25 cellular contexts compared by ENCODE assay signal in the genomic region with DNA sequence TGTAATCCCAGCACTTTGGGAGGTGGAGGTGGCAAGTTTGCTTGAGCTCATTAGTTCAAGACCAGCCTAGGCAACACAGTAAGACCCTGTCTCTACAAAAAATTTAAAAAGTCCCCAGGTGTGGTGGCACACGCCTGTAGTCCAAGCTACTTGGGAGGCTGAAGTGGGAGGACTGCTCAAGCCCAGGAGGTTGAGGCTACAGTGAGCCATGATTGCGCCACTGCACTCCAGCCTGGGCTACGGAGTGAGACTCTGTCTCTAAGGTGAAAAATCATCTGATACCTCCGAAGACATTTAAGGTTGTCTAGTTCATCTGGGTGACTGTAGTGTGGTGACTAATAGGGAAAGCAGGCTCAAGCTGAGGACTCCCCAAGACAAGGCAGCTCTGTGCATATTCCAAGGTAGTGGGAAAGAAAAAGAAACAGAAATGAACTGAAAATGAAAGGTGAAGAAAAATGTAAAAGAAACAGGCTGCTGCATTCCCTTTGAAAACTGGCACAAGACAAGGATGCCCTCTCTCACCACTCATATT. TPM values are rescaled to one million over a fixed set of nuclear protein-coding genes. Genes with fewer than 3 reads are reported as not detected.
DNase-seq lines count a peak whose midpoint lies in the region; ATAC-seq and FAIRE-seq lines count a peak whose summit lies in the region.
"Had no signal": no experiment of that assay in that cellular context is flagged by ENCODE, and none has a peak within 500 bp of the region (broad histone marks: within the 10 kb centered on the region; RNA-seq: fewer than 3 reads in every experiment).

No MANE protein-coding gene starts in this region.

- H3K9me3 ChIP-seq in CD4-positive, CD25-positive, alpha-beta regulatory T cell (ENCODE audit: control insufficient read depth in 2 of 2, low read length in 2 of 2), result no peaks in the 10 kb centered on the region
- H3K9me3 ChIP-seq: ascending aorta, sigmoid colon, SJCRH30 had no signal

- H3K27me3 Mint-ChIP-seq in CD4-positive, CD25-positive, alpha-beta regulatory T cell, result no peaks in the 10 kb centered on the region

- H3K27ac ChIP-seq in CD4-positive, CD25-positive, alpha-beta regulatory T cell (ENCODE audit: insufficient read depth, low read length, poor library complexity, severe bottlenecking), result no peak overlapping the region
- H3K27ac ChIP-seq: ascending aorta, HL-60, left ventricle myocardium inferior, sigmoid colon, SJCRH30 had no signal

- no peaks in the 10 kb centered on the region for H3K4me1 ChIP-seq in CD4-positive, CD25-positive, alpha-beta regulatory T cell (ENCODE audit: control insufficient read depth, insufficient read depth, low read length, poor library complexity, severe bottlenecking)
- H3K4me1 ChIP-seq: SJCRH30 had no signal

- DNase-seq in CD4-positive, CD25-positive, alpha-beta regulatory T cell, result no peak
- DNase-seq in HCEC 1CT (peak; percentile 29), amniotic epithelial cell (ENCODE audit: low read depth) (peak; percentile 49), glomerular visceral epithelial cell (ENCODE audit: extremely low spot score) (peak; percentile 45), SW480 (ENCODE audit: low spot score) (no peak), frontal cortex (ENCODE audit: low spot score in 2 of 2) (no peak)
- no peak for DNase-seq in activated CD8-positive, alpha-beta memory T cell treated with anti-CD3 and anti-CD28 coated beads, Interleukin-2, amount 50 U/mL, for 4 hours
- DNase-seq: activated CD4-positive, CD25-positive, alpha-beta regulatory T cell; activated gamma-delta T cell treated with Interleukin-2 at 50 U/mL for 16 hours; COR-L47; KG1; left ventricle myocardium inferior; NCI-H1092 treated with DMSO at 0.1 percent for 48 hours; NCI-H2081; NCI-H510A; nucleus accumbens; sigmoid colon; SJCRH30; stimulated activated CD4-positive, alpha-beta T cell treated with anti-CD3 and anti-CD28 coated beads, Interleukin-2, amount 100 ng/mL, for 48 hours had no signal

- H3K27ac Mint-ChIP-seq in CD4-positive, CD25-positive, alpha-beta regulatory T cell, result peak overlapping the region in 2 of 3 donors; percentile 12 to 52
- H3K27ac Mint-ChIP-seq: T-helper 2 cell treated with Interferon-gamma antibody and Interleukin-4, amounts not matched to agents 5 μg/mL and 100 μg/mL, for 36 hours had no signal

- no peak for ATAC-seq in CD4-positive, CD25-positive, alpha-beta regulatory T cell (ENCODE audit: low read depth in 2 of 2)

- H3K9me3 Mint-ChIP-seq in CD4-positive, CD25-positive, alpha-beta regulatory T cell, result peaks cover 0 to 6% (median 0%) of the 10 kb centered on the region in 7 donors

- FAIRE-seq in frontal cortex (lab: Jason Lieb, UNC), result no peak
- FAIRE-seq: GM19239, H54, urothelium cell line had no signal

- H3K36me3 Mint-ChIP-seq in CD4-positive, CD25-positive, alpha-beta regulatory T cell, result peaks cover 23% of the 10 kb centered on the region

- H3K4me1 Mint-ChIP-seq in CD4-positive, CD25-positive, alpha-beta regulatory T cell, result peaks cover 40 to 64% (median 43%) of the 10 kb centered on the region in 4 donors

- no peaks in the 10 kb centered on the region for H3K36me3 ChIP-seq in CD4-positive, CD25-positive, alpha-beta regulatory T cell (ENCODE audit: control insufficient read depth, insufficient read depth, low read length)
- H3K36me3 ChIP-seq: ascending aorta, left ventricle myocardium inferior, sigmoid colon, SJCRH30 had no signal

- no peaks in the 10 kb centered on the region for H3K27me3 ChIP-seq in CD4-positive, CD25-positive, alpha-beta regulatory T cell (ENCODE audit: control insufficient read depth, insufficient read depth, low read length)
- H3K27me3 ChIP-seq: ascending aorta, sigmoid colon, SJCRH30 had no signal

- H3K4me3 ChIP-seq in CD4-positive, CD25-positive, alpha-beta regulatory T cell (ENCODE audit: low read depth, low read length), result no peak overlapping the region
- H3K4me3 ChIP-seq: ascending aorta, left ventricle myocardium inferior, sigmoid colon, SJCRH30 had no signal

- no peak overlapping the region for H3K4me3 Mint-ChIP-seq in CD4-positive, CD25-positive, alpha-beta regulatory T cell
- H3K4me3 Mint-ChIP-seq: T-helper 2 cell treated with Interferon-gamma antibody and Interleukin-4, amounts not matched to agents 5 μg/mL and 100 μg/mL, for 36 hours had no signal

RNA-seq across cellular contexts. Expression of a gene that starts 23.3 kb away (rescaled TPM):
- total RNA-seq in CD4-positive, CD25-positive, alpha-beta regulatory T cell, result 135 TPM
- polyA plus RNA-seq in CD4-positive, CD25-positive, alpha-beta regulatory T cell, result 10 to 100 TPM; 27.5 to 34.3 (median 31.2) TPM
- 60.7 TPM for total RNA-seq in frontal cortex

Comparison
In these comparisons a context has a peak if more than half of its experiments do, and no peak if none do; other contexts are left out.
1. DNase-seq: peak in HCEC 1CT (single experiment), amniotic epithelial cell (single experiment) and glomerular visceral epithelial cell (single experiment); none in CD4-positive, CD25-positive, alpha-beta regulatory T cell (0 of 3), SW480 (single experiment), frontal cortex (0 of 2) and activated CD8-positive, alpha-beta memory T cell treated with anti-CD3 and anti-CD28 coated beads, Interleukin-2, amount 50 U/mL, for 4 hours (single experiment).